ENCODE assay signal across 10 cellular contexts in genomic region chr3:146594843-146595482, GRCh38. TPM values are rescaled to one million over a fixed set of nuclear protein-coding genes. Genes with fewer than 3 reads are reported as not detected.
DNase-seq lines count a peak whose midpoint lies in the region; ATAC-seq and TF ChIP-seq lines count a peak whose summit lies in the region.
"Had no signal": no experiment of that assay in that cellular context is flagged by ENCODE, and none has a peak within 500 bp of the region (broad histone marks: within the 10 kb centered on the region; RNA-seq: fewer than 3 reads in every experiment).

No MANE protein-coding gene starts in this region.

- ATAC-seq in SK-N-SH treated with all-trans-retinoic acid at 6 μM for 48 hours (peak; percentile 70), HG02973 (IDR thresholded peaks at IDR 0.05; ENCODE audit: unreplicated experiment) (no peak), HG03280 (IDR thresholded peaks at IDR 0.05; ENCODE audit: unreplicated experiment) (no peak)
- ATAC-seq in stimulated activated effector memory CD8-positive, alpha-beta T cell treated with anti-CD3 and anti-CD28 coated beads, Interleukin-12 subunit alpha, Interleukin-12 subunit beta, amount 100 ng/mL, for 72 hours, result no peak

- DNase-seq in AG09309 (ENCODE audit: low read depth) (no peak), glutamatergic neuron (no peak), C1 segment of cervical spinal cord (lab: John Stamatoyannopoulos, UW) (no peak)
- DNase-seq in stimulated activated effector memory CD8-positive, alpha-beta T cell treated with anti-CD3 and anti-CD28 coated beads, Interleukin-12 subunit alpha, Interleukin-12 subunit beta, amount 100 ng/mL, for 72 hours (ENCODE audit: low spot score in 2 of 2), result no peak
- DNase-seq: amygdala, SJCRH30 had no signal

- H3K9me3 Mint-ChIP-seq in glutamatergic neuron (ENCODE audit: unreplicated experiment), result no peaks in the 10 kb centered on the region
- H3K9me3 Mint-ChIP-seq in stimulated activated effector memory CD8-positive, alpha-beta T cell treated with anti-CD3 and anti-CD28 coated beads, Interleukin-12 subunit alpha, Interleukin-12 subunit beta, amount 100 ng/mL, for 72 hours, result no peaks in the 10 kb centered on the region

- TF ChIP-seq CTCF in AG09309 (IDR thresholded peaks at IDR 0.05; ENCODE audit: control insufficient read depth, insufficient read depth, low read depth, low read length, missing control alignments), result peak; percentile 38
- TF ChIP-seq CTCF in GM12874 (IDR thresholded peaks at IDR 0.05; ENCODE audit: insufficient read depth, low read depth, low read length), result peak; percentile 5; the same call in 1 of the 2 replicates
- peak; percentile 62 for TF ChIP-seq CTCF in glutamatergic neuron (IDR thresholded peaks at IDR 0.05; ENCODE audit: partially characterized antibody, unreplicated experiment)

- no peak overlapping the region for H3K4me3 ChIP-seq in AG09309 (ENCODE audit: control insufficient read depth, low read depth, low read length)
- H3K4me3 ChIP-seq: SJCRH30 had no signal

- peaks cover 27% of the 10 kb centered on the region for H3K4me1 Mint-ChIP-seq in glutamatergic neuron (ENCODE audit: low read depth, unreplicated experiment)
- H3K4me1 Mint-ChIP-seq in stimulated activated effector memory CD8-positive, alpha-beta T cell treated with anti-CD3 and anti-CD28 coated beads, Interleukin-12 subunit alpha, Interleukin-12 subunit beta, amount 100 ng/mL, for 72 hours, result no peaks in the 10 kb centered on the region

- H3K27ac Mint-ChIP-seq in glutamatergic neuron (ENCODE audit: unreplicated experiment), result no peak overlapping the region
- H3K27ac Mint-ChIP-seq in stimulated activated effector memory CD8-positive, alpha-beta T cell treated with anti-CD3 and anti-CD28 coated beads, Interleukin-12 subunit alpha, Interleukin-12 subunit beta, amount 100 ng/mL, for 72 hours, result no peak overlapping the region

- H3K27me3 Mint-ChIP-seq in glutamatergic neuron (ENCODE audit: unreplicated experiment), result no peaks in the 10 kb centered on the region

- no peak overlapping the region for H3K4me3 Mint-ChIP-seq in glutamatergic neuron (ENCODE audit: unreplicated experiment)
- no peak overlapping the region for H3K4me3 Mint-ChIP-seq in stimulated activated effector memory CD8-positive, alpha-beta T cell treated with anti-CD3 and anti-CD28 coated beads, Interleukin-12 subunit alpha, Interleukin-12 subunit beta, amount 100 ng/mL, for 72 hours

- no peaks in the 10 kb centered on the region for H3K36me3 Mint-ChIP-seq in glutamatergic neuron (ENCODE audit: unreplicated experiment)
- no peaks in the 10 kb centered on the region for H3K36me3 Mint-ChIP-seq in stimulated activated effector memory CD8-positive, alpha-beta T cell treated with anti-CD3 and anti-CD28 coated beads, Interleukin-12 subunit alpha, Interleukin-12 subunit beta, amount 100 ng/mL, for 72 hours

TF ChIP-seq in SK-N-SH treated with all-trans-retinoic acid at 6 μM for 48 hours, 23 proteins besides CTCF, POLR2A, EP300 and RAD21:
- TF ChIP-seq OSR1 (CRISPR knock-in tag; IDR thresholded peaks at IDR 0.05) (no peak), TOX (CRISPR knock-in tag; IDR thresholded peaks at IDR 0.05; ENCODE audit: borderline replicate concordance) (no peak), SNAI2 (CRISPR knock-in tag; IDR thresholded peaks at IDR 0.05) (no peak), CSDC2 (CRISPR knock-in tag; IDR thresholded peaks at IDR 0.05) (no peak), RARB (CRISPR knock-in tag; IDR thresholded peaks at IDR 0.05) (no peak), GLIS3 (CRISPR knock-in tag; IDR thresholded peaks at IDR 0.05) (no peak), PPARA (CRISPR knock-in tag; IDR thresholded peaks at IDR 0.05; ENCODE audit: borderline replicate concordance) (no peak), POU6F1 (CRISPR knock-in tag; IDR thresholded peaks at IDR 0.05; ENCODE audit: borderline replicate concordance, low read depth) (no peak), ISL1 (CRISPR knock-in tag; IDR thresholded peaks at IDR 0.05) (no peak), BACH2 (CRISPR knock-in tag; IDR thresholded peaks at IDR 0.05; ENCODE audit: borderline replicate concordance) (no peak), ZNF8 (CRISPR knock-in tag; IDR thresholded peaks at IDR 0.05) (no peak), CSRNP3 (CRISPR knock-in tag; IDR thresholded peaks at IDR 0.05) (no peak), ZC3H10 (CRISPR knock-in tag; IDR thresholded peaks at IDR 0.05) (no peak)
- TF ChIP-seq, protein P1, sequence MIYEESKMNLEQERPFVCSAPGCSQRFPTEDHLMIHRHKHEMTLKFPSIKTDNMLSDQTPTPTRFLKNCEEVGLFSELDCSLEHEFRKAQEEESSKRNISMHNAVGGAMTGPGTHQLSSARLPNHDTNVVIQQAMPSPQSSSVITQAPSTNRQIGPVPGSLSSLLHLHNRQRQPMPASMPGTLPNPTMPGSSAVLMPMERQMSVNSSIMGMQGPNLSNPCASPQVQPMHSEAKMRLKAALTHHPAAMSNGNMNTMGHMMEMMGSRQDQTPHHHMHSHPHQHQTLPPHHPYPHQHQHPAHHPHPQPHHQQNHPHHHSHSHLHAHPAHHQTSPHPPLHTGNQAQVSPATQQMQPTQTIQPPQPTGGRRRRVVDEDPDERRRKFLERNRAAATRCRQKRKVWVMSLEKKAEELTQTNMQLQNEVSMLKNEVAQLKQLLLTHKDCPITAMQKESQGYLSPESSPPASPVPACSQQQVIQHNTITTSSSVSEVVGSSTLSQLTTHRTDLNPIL (CRISPR knock-in tag; IDR thresholded peaks at IDR 0.05; ENCODE audit: low read depth), result no peak

RNA-seq across cellular contexts. Expression of gene PLSCR5, which starts 10.2 kb away (rescaled TPM):
- total RNA-seq in glutamatergic neuron (ENCODE audit: unreplicated experiment), result not detected
- total RNA-seq: SJCRH30 had no signal

RNA-seq across cellular contexts. Expression of gene PLSCR1, which starts 50.6 kb away (rescaled TPM):
- 4.1 TPM for total RNA-seq in glutamatergic neuron (ENCODE audit: unreplicated experiment)

Comparison
In these comparisons a context has a peak if more than half of its experiments do, and no peak if none do; other contexts are left out.
1. CTCF ChIP-seq: peak in every context shown above with its lines; median percentile 62 in glutamatergic neuron; 38 in AG09309; 5 in GM12874.